ENCODE assay signal across 18 cellular contexts in genomic region chr2:240254337-240255164, GRCh38.
DNase-seq lines count a peak whose midpoint lies in the region; ATAC-seq, FAIRE-seq and TF ChIP-seq lines count a peak whose summit lies in the region.
"Had no signal": no experiment of that assay in that cellular context is flagged by ENCODE, and none has a peak within 500 bp of the region (broad histone marks: within the 10 kb centered on the region; RNA-seq: fewer than 3 reads in every experiment).

No MANE protein-coding gene starts in this region.

- H3K36me3 Mint-ChIP-seq in Calu3 (ENCODE audit: insufficient read depth, unreplicated experiment), result peaks cover 12% of the 10 kb centered on the region
- H3K36me3 Mint-ChIP-seq: CD8-positive, alpha-beta T cell had no signal

- 89% methylated on average over 12 of the region's 15 CpGs for WGBS in A549 (ENCODE audit: missing lambda C conversion rate)
- 87 to 93% (median 91%) methylated on average over 15 of the region's 15 CpGs for WGBS in psoas muscle, 3 donors

- no peak for ATAC-seq in A549
- no peak for ATAC-seq in lower lobe of right lung
- ATAC-seq in psoas muscle, result no peak
- no peak for ATAC-seq in HG03342 (IDR thresholded peaks at IDR 0.05; ENCODE audit: unreplicated experiment)
- ATAC-seq: CD8-positive, alpha-beta T cell had no signal

- H3K27ac Mint-ChIP-seq in Calu3 (ENCODE audit: unreplicated experiment), result no peak overlapping the region
- H3K27ac Mint-ChIP-seq: CD8-positive, alpha-beta T cell had no signal

- H3K27me3 ChIP-seq in lower lobe of right lung (ENCODE audit: low read depth) (no peaks in the 10 kb centered on the region), psoas muscle (ENCODE audit: insufficient read depth in 3 of 3, low read length in 2 of 3) (no peaks in the 10 kb centered on the region)

- no TSS peak for BruUV-seq in Calu3 (replicated peaks; lab: Mats Ljungman, UMichigan)

- peaks cover 28% of the 10 kb centered on the region for H3K4me1 Mint-ChIP-seq in Calu3 (ENCODE audit: low read depth, unreplicated experiment)

- H3K9me3 Mint-ChIP-seq in Calu3 (ENCODE audit: low read depth, unreplicated experiment), result no peaks in the 10 kb centered on the region
- H3K9me3 Mint-ChIP-seq: CD8-positive, alpha-beta T cell had no signal

- POLR2A ChIA-PET in A549 (lab: Yijun Ruan, JAX), result no interaction called here

- H3K27ac ChIP-seq in A549, result peak overlapping the region; percentile 68 to 94; a peak in 4 of 6 replicates
- peak overlapping the region; percentile 6 for H3K27ac ChIP-seq in lower lobe of right lung
- peak overlapping the region; percentile 16 for H3K27ac ChIP-seq in psoas muscle

- intact Hi-C loops in Calu3 (cut with micrococcal nuclease; ENCODE audit: unreplicated experiment), result loop anchor here (10.0 kb wide), 1 partner anchor 120 kb away; no protein-coding TSS in a partner anchor
- intact Hi-C loops in lower lobe of right lung (cut with DNase I), result no loop called here
- intact Hi-C loops in psoas muscle (cut with DNase I), result loop anchor here (5.0 kb wide), 1 partner anchor 118 kb away; no protein-coding TSS in a partner anchor

- H3K4me2 ChIP-seq in A549, result no peak overlapping the region

- TF ChIP-seq CTCF in A549 (IDR thresholded peaks at IDR 0.05) (no peak), Calu3 (IDR thresholded peaks at IDR 0.05; ENCODE audit: unreplicated experiment) (no peak), lower lobe of right lung (IDR thresholded peaks at IDR 0.05) (no peak), psoas muscle (IDR thresholded peaks at IDR 0.05) (no peak), GM10266 (IDR thresholded peaks at IDR 0.05; ENCODE audit: control insufficient read depth, insufficient read depth, low read depth, missing control alignments) (no peak)

- TF ChIP-seq POLR2A in A549 (IDR thresholded peaks at IDR 0.05; ENCODE audit: low read length), result no peak

- H3K9me3 ChIP-seq in A549, result no peaks in the 10 kb centered on the region
- no peaks in the 10 kb centered on the region for H3K9me3 ChIP-seq in lower lobe of right lung
- no peaks in the 10 kb centered on the region for H3K9me3 ChIP-seq in psoas muscle

- no peak for TF ChIP-seq EP300 in A549 (IDR thresholded peaks at IDR 0.05)

- no peaks in the 10 kb centered on the region for H3K27me3 Mint-ChIP-seq in Calu3 (ENCODE audit: unreplicated experiment)

- H3K4me3 Mint-ChIP-seq in Calu3 (ENCODE audit: low read depth, unreplicated experiment), result peak overlapping the region; percentile 53
- H3K4me3 Mint-ChIP-seq: CD8-positive, alpha-beta T cell had no signal

- FAIRE-seq in A549 (lab: Jason Lieb, UNC), result no peak
- FAIRE-seq: H54, RCC 7860 had no signal

- no peak for TF ChIP-seq RAD21 in A549 (conservative IDR thresholded peaks at IDR 0.05 in 1 of 2, IDR thresholded peaks at IDR 0.05 in 1 of 2)

- H3K4me1 ChIP-seq in A549 (peaks cover 40% of the 10 kb centered on the region), lower lobe of right lung (peaks cover 26% of the 10 kb centered on the region), psoas muscle (peaks cover 59% of the 10 kb centered on the region)

- CTCF ChIA-PET in A549 (lab: Yijun Ruan, JAX), result interaction anchor here (0.6 to 2.7 kb wide), 3 partner anchors 22 to 182 kb away, joined by 3 to 7 read pairs (median 3); no protein-coding TSS in a partner anchor
- CTCF ChIA-PET in Calu3 (lab: Charles Lee), result interaction anchor here (0.6 to 1.5 kb wide), 4 partner anchors 16 to 1400 kb away, joined by 3 to 6 read pairs (median 4); no protein-coding TSS in a partner anchor

- H3K36me3 ChIP-seq in lower lobe of right lung, result no peaks in the 10 kb centered on the region
- no peaks in the 10 kb centered on the region for H3K36me3 ChIP-seq in psoas muscle (ENCODE audit: insufficient read depth in 1 of 2, low read depth in 1 of 2)

- no peak for DNase-seq in A549 (ENCODE audit: low read depth in 1 of 2, low spot score in 1 of 2)
- no peak for DNase-seq in Calu3
- peak; percentile 34 for DNase-seq in lower lobe of right lung
- peak in 1 of 2 donors; percentile 39 for DNase-seq in psoas muscle
- no peak for DNase-seq in GM10266 (ENCODE audit: extremely low spot score)
- DNase-seq in stimulated activated CD4-positive, alpha-beta T cell treated with anti-CD3 and anti-CD28 coated beads, Interleukin-15, amount 100 ng/mL, for 24 hours, result no peak
- DNase-seq: DMS 273 treated with DMSO at 0.1 percent for 48 hours, IMR-90, NCI-H1417 treated with DMSO at 0.1 percent for 48 hours, NCI-H2029, NCI-H2171 treated with DMSO at 0.1 percent for 48 hours, NCI-H510A, NCI-H82, SIG-M5 had no signal

- H3K4me3 ChIP-seq in A549, result no peak overlapping the region
- peak overlapping the region; percentile 39 for H3K4me3 ChIP-seq in lower lobe of right lung
- H3K4me3 ChIP-seq in psoas muscle, result no peak overlapping the region

TF ChIP-seq in A549, 52 proteins besides CTCF, POLR2A, EP300 and RAD21:
- no peak for TF ChIP-seq HOXB5 (CRISPR knock-in tag; IDR thresholded peaks at IDR 0.05)
- no peak for TF ChIP-seq CBX2 (IDR thresholded peaks at IDR 0.05; ENCODE audit: borderline replicate concordance, low read depth)
- TF ChIP-seq FOSB (CRISPR knock-in tag; IDR thresholded peaks at IDR 0.05), result no peak
- no peak for TF ChIP-seq USF2 (IDR thresholded peaks at IDR 0.05)
- no peak for TF ChIP-seq MAFK (IDR thresholded peaks at IDR 0.05; ENCODE audit: partially characterized antibody)
- TF ChIP-seq TP53 (CRISPR knock-in tag; IDR thresholded peaks at IDR 0.05), result no peak
- no peak for TF ChIP-seq ZFP36 (IDR thresholded peaks at IDR 0.05; ENCODE audit: borderline replicate concordance, partially characterized antibody)
- no peak for TF ChIP-seq SMC3 (IDR thresholded peaks at IDR 0.05)
- TF ChIP-seq KDM1A (IDR thresholded peaks at IDR 0.05; ENCODE audit: low read depth), result no peak
- TF ChIP-seq MAX (IDR thresholded peaks at IDR 0.05), result no peak
- TF ChIP-seq HES2 (IDR thresholded peaks at IDR 0.05), result no peak
- no peak for TF ChIP-seq HEYL (CRISPR knock-in tag; IDR thresholded peaks at IDR 0.05)
- no peak for TF ChIP-seq PBX3 (IDR thresholded peaks at IDR 0.05)
- no peak for TF ChIP-seq NR3C1 (IDR thresholded peaks at IDR 0.05)
- TF ChIP-seq RCOR1 (IDR thresholded peaks at IDR 0.05; ENCODE audit: low read depth, low read length), result no peak
- no peak for TF ChIP-seq RFX5 (IDR thresholded peaks at IDR 0.05)
- TF ChIP-seq E2F6 (IDR thresholded peaks at IDR 0.05; ENCODE audit: borderline replicate concordance, low read depth), result no peak
- TF ChIP-seq RNF2 (IDR thresholded peaks at IDR 0.05; ENCODE audit: borderline replicate concordance, low read depth), result no peak
- TF ChIP-seq MYC (IDR thresholded peaks at IDR 0.05; ENCODE audit: borderline replicate concordance, low read length), result no peak
- no peak for TF ChIP-seq ZSCAN20 (CRISPR knock-in tag; IDR thresholded peaks at IDR 0.05)

Comparison
In these comparisons a context has a peak if more than half of its experiments do, and no peak if none do; other contexts are left out.
1. H3K27ac ChIP-seq: peak in every context shown above with its lines; median percentile 81 in A549; 16 in psoas muscle; 6 in lower lobe of right lung.